ENCODE assay signal across 19 cellular contexts in the genomic region with DNA sequence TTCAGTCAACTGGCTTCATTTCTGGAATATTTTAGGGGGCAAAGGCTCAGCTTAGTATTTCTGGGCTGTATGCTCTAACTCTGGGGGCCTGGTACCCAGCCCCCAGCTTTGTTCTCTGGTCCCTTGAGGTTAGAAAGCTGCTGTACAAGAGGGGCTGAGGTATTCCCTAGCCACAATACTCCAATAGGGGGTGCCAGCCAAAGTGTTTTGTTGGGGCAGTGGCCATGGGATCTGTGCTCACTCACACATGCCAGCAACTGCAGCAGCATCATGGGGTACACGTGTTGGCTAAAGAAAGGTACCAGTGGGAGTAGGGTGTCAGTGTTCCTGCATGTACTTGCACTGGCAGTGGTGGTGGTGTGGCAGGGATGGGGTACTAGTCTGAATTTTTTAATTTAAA.
DNase-seq lines count a peak whose midpoint lies in the region; ATAC-seq, FAIRE-seq and TF ChIP-seq lines count a peak whose summit lies in the region.
"Had no signal": no experiment of that assay in that cellular context is flagged by ENCODE, and none has a peak within 500 bp of the region (broad histone marks: within the 10 kb centered on the region; RNA-seq: fewer than 3 reads in every experiment).

No MANE protein-coding gene starts in this region.

- no peak overlapping the region for H2BK5ac ChIP-seq in H1 (ENCODE audit: low read depth, low read length)

- 73% methylated on average over 1 of the region's 1 CpG; no CpG with 5 or more reads in 1 of the 2 experiments for WGBS in H1 (ENCODE audit: extremely low coverage in 1 of 2, insufficient coverage in 1 of 2, insufficient read length in 1 of 2, insufficient replicate concordance in 2 of 2, low coverage in 1 of 2, low lambda C conversion rate in 2 of 2, missing lambda C conversion rate in 1 of 2), 2 experiments

- H3K56ac ChIP-seq in H1 (replicated peaks; ENCODE audit: insufficient read length, low read depth, low read length) = no peak overlapping the region

- no peak overlapping the region for H2BK12ac ChIP-seq in H1 (ENCODE audit: low read depth, low read length)

- H3K9ac ChIP-seq in H1 (replicated peaks in 1 of 4; ENCODE audit: extremely low read depth in 1 of 4, low read depth in 3 of 4, low read length in 3 of 4) = no peak overlapping the region

- no peaks in the 10 kb centered on the region for H3K79me1 ChIP-seq in H1 (ENCODE audit: low read depth, low read length)

- H3K27ac ChIP-seq in H1 (ENCODE audit: low read depth, low read length) = no peak overlapping the region

- no peak overlapping the region for H2BK20ac ChIP-seq in H1 (ENCODE audit: low read length)

- H3K4me2 ChIP-seq in H1 (ENCODE audit: insufficient read depth in 1 of 2, low read depth in 2 of 2, low read length in 2 of 2) = no peak overlapping the region

- H2AK5ac ChIP-seq in H1 (ENCODE audit: low read depth, low read length) = no peak overlapping the region

- CTCF ChIA-PET in H1 (lab: Charles Lee; ENCODE audit: partially characterized antibody) = interaction anchor here (0.6 to 2.4 kb wide), 15 partner anchors 8 to 233 kb away, joined by 3 to 12 read pairs (median 4); no protein-coding TSS in a partner anchor

- H2AFZ ChIP-seq in H1 (ENCODE audit: low read length) = no peak overlapping the region

- no peaks in the 10 kb centered on the region for H3K79me2 ChIP-seq in H1 (ENCODE audit: control insufficient read depth in 1 of 2, insufficient read depth in 2 of 2, low read length in 2 of 2)

- peak; percentile 56 to 61 for TF ChIP-seq RAD21 in H1 (IDR thresholded peaks at IDR 0.05 in 1 of 2, conservative IDR thresholded peaks at IDR 0.05 in 1 of 2; ENCODE audit: low read depth in 2 of 2, low read length in 2 of 2)

- H3K36me3 ChIP-seq in H7 (replicated peaks; ENCODE audit: control insufficient read depth, insufficient read depth, low read length) (no peaks in the 10 kb centered on the region), H1 (ENCODE audit: control insufficient read depth in 2 of 4, insufficient read depth in 4 of 4, low read length in 3 of 4) (no peaks in the 10 kb centered on the region)

- peak; percentile 39 to 59 (median 49) for TF ChIP-seq CTCF in H1 (IDR thresholded peaks at IDR 0.05; ENCODE audit: control extremely low read depth in 1 of 3, insufficient read depth in 1 of 3, low read depth in 1 of 3, low read length in 3 of 3)

- no peaks in the 10 kb centered on the region for H3K4me1 ChIP-seq in H1 (replicated peaks in 1 of 4; ENCODE audit: control insufficient read depth in 3 of 4, insufficient read depth in 4 of 4, low read length in 3 of 4)

- peak; percentile 7 for DNase-seq in H7
- peak in 1 of 2 experiments; percentile 46 for DNase-seq in H1 (ENCODE audit: low read depth in 1 of 2, low spot score in 2 of 2)
- DNase-seq in iPS-NIHi7 (ENCODE audit: extremely low spot score) = peak; percentile 33
- no peak for DNase-seq in kidney tubule cell (ENCODE audit: low spot score)
- no peak for DNase-seq in D341Med (ENCODE audit: low spot score)
- DNase-seq: C1 segment of cervical spinal cord; CD4-positive, CD25-positive, alpha-beta regulatory T cell; CD8-positive, alpha-beta memory T cell; COR-L47; DMS153; DMS79; GDM1; HFFc6; KBM-7 had no signal

- no peaks in the 10 kb centered on the region for H4K20me1 ChIP-seq in H1 (replicated peaks in 1 of 2; ENCODE audit: control insufficient read depth in 1 of 2, insufficient read depth in 2 of 2, low read length in 2 of 2)

- H3K9me3 ChIP-seq in H1 (ENCODE audit: insufficient read depth in 2 of 2, low read depth in 1 of 2, low read length in 1 of 2) = no peaks in the 10 kb centered on the region

- no peak overlapping the region for H4K8ac ChIP-seq in H1 (ENCODE audit: extremely low read depth, insufficient read depth, low read length)

- H3K4me3 ChIP-seq in H7 (ENCODE audit: insufficient read depth, low read depth, low read length) (no peak overlapping the region), H1 (ENCODE audit: extremely low read depth in 1 of 4, insufficient read depth in 2 of 4, low read depth in 3 of 4, low read length in 4 of 4) (no peak overlapping the region)

- no peak for ATAC-seq in GM18858 (IDR thresholded peaks at IDR 0.05; ENCODE audit: unreplicated experiment)
- ATAC-seq: HCT116, HepG2 had no signal

- H3K4ac ChIP-seq in H1 (replicated peaks; ENCODE audit: insufficient read length, low read depth, low read length) = no peak overlapping the region

- H4K91ac ChIP-seq in H1 (replicated peaks; ENCODE audit: insufficient read length, low read length) = no peak overlapping the region

- no peak overlapping the region for H3K14ac ChIP-seq in H1 (ENCODE audit: insufficient read length)

- TF ChIP-seq EP300 in H1 (IDR thresholded peaks at IDR 0.05; ENCODE audit: borderline replicate concordance in 1 of 2, low read depth in 2 of 2, low read length in 2 of 2) = no peak

- TF ChIP-seq POLR2A in H1 (IDR thresholded peaks at IDR 0.05; ENCODE audit: control extremely low read depth in 1 of 2, low read depth in 2 of 2, low read length in 2 of 2) = no peak

- no peak overlapping the region for H3K23ac ChIP-seq in H1 (ENCODE audit: insufficient read length)

- H3K23me2 ChIP-seq in H1 (ENCODE audit: low read depth, low read length) = no peaks in the 10 kb centered on the region

- no peak overlapping the region for H3K18ac ChIP-seq in H1 (ENCODE audit: extremely low read depth, low read length)

- no peak overlapping the region for H2BK120ac ChIP-seq in H1 (replicated peaks; ENCODE audit: low read depth, low read length)

- POLR2A ChIA-PET in H1 (lab: Charles Lee; ENCODE audit: partially characterized antibody) = no interaction called here

- no peak overlapping the region for H4K5ac ChIP-seq in H1 (ENCODE audit: insufficient read length, low read depth, low read length)

- no peak for FAIRE-seq in H1 (lab: Jason Lieb, UNC)
- FAIRE-seq: GM12892, GM18507, HepG2 had no signal

- H3K27me3 ChIP-seq in H7 (ENCODE audit: control insufficient read depth, insufficient read depth, low read length) (no peaks in the 10 kb centered on the region), H1 (replicated peaks in 1 of 4; ENCODE audit: control insufficient read depth in 3 of 4, extremely low read depth in 1 of 4, insufficient read depth in 3 of 4, low read length in 3 of 4) (no peaks in the 10 kb centered on the region)

- no peak overlapping the region for H2BK15ac ChIP-seq in H1 (ENCODE audit: low read length)

TF ChIP-seq in H1, 55 proteins besides CTCF, POLR2A, EP300 and RAD21:
- TF ChIP-seq TAF1 (IDR thresholded peaks at IDR 0.05; ENCODE audit: low read depth, low read length) (no peak), SIN3A (conservative IDR thresholded peaks at IDR 0.05 in 1 of 2, IDR thresholded peaks at IDR 0.05 in 1 of 2; ENCODE audit: low read depth in 1 of 2, low read length in 2 of 2) (no peak), TCF12 (IDR thresholded peaks at IDR 0.05; ENCODE audit: low read depth, low read length) (no peak), SIX5 (IDR thresholded peaks at IDR 0.05; ENCODE audit: low read depth, low read length) (no peak)

Comparison
In these comparisons a context has a peak if more than half of its experiments do, and no peak if none do; other contexts are left out.
1. DNase-seq: peak in H7 (single experiment) and iPS-NIHi7 (single experiment); none in kidney tubule cell (single experiment) and D341Med (single experiment).